13 cellular contexts compared by ENCODE assay signal in genomic region chr7:47627580-47628283, GRCh38. TPM values are rescaled to one million over a fixed set of nuclear protein-coding genes. Genes with fewer than 3 reads are reported as not detected.
DNase-seq lines count a peak whose midpoint lies in the region; ATAC-seq and TF ChIP-seq lines count a peak whose summit lies in the region.
"Had no signal": no experiment of that assay in that cellular context is flagged by ENCODE, and none has a peak within 500 bp of the region (broad histone marks: within the 10 kb centered on the region; RNA-seq: fewer than 3 reads in every experiment).

No MANE protein-coding gene starts in this region.

- H3K27me3 ChIP-seq in DOHH2 (ENCODE audit: control insufficient read depth, low read length) = no peaks in the 10 kb centered on the region

- ATAC-seq in GM19395 (IDR thresholded peaks at IDR 0.05; ENCODE audit: unreplicated experiment) (peak; percentile 82), HG02840 (IDR thresholded peaks at IDR 0.05; ENCODE audit: low FRiP score, unreplicated experiment) (peak; percentile 69)
- ATAC-seq: left ventricle myocardium superior had no signal

- H3K4me1 Mint-ChIP-seq in IgD-negative memory B cell = peaks cover 36 to 52% (median 40%) of the 10 kb centered on the region in 3 donors

- peak overlapping the region; percentile 1 to 91 (median 11) for H3K27ac Mint-ChIP-seq in IgD-negative memory B cell
- H3K27ac Mint-ChIP-seq: stimulated activated naive CD8-positive, alpha-beta T cell treated with anti-CD3 and anti-CD28 coated beads, Interleukin-15, Interleukin-2, amounts not matched to agents 100 ng/mL and 50 ng/mL, for 24 hours had no signal

- DNase-seq in NCI-H2081 (lab: John Stamatoyannopoulos, UW) (no peak), NCI-H187 (lab: John Stamatoyannopoulos, UW) (no peak), T1000 (lab: John Stamatoyannopoulos, UW) (no peak), A172 (ENCODE audit: low spot score) (no peak)
- DNase-seq: effector CD8-positive, alpha-beta T cell; glutamatergic neuron; left ventricle myocardium superior; stimulated activated CD4-positive, alpha-beta T cell treated with anti-CD3 and anti-CD28 coated beads, Interleukin-1b, Interleukin-23, amount 100 ng/mL, for 48 hours had no signal

- H3F3A ChIP-seq in DOHH2 (ENCODE audit: control insufficient read depth, insufficient read depth) = peaks cover 16% of the 10 kb centered on the region

- peak overlapping the region; percentile 73 for H3K4me2 ChIP-seq in DOHH2 (ENCODE audit: low read length)

- no peak for TF ChIP-seq CTCF in DOHH2 (IDR thresholded peaks at IDR 0.05; ENCODE audit: low read depth, low read length, poor library complexity, severe bottlenecking)

- H3K36me3 ChIP-seq in DOHH2 (ENCODE audit: control insufficient read depth, low read length) = no peaks in the 10 kb centered on the region

- no peaks in the 10 kb centered on the region for H3K9me2 ChIP-seq in DOHH2 (replicated peaks; ENCODE audit: control insufficient read depth, low read length)

- no peaks in the 10 kb centered on the region for H4K20me1 ChIP-seq in DOHH2 (ENCODE audit: control insufficient read depth, insufficient read depth, low read depth, low read length)

- peaks cover 70% of the 10 kb centered on the region for H3K4me1 ChIP-seq in DOHH2 (ENCODE audit: control insufficient read depth, low read length)

- H3K27ac ChIP-seq in DOHH2 (ENCODE audit: low read depth, low read length) = peak overlapping the region; percentile 59

- peak overlapping the region; percentile 51 for H3K4me3 ChIP-seq in DOHH2 (ENCODE audit: low read length)

- H3K9me3 Mint-ChIP-seq in IgD-negative memory B cell = no peaks in the 10 kb centered on the region
- H3K9me3 Mint-ChIP-seq: stimulated activated naive CD8-positive, alpha-beta T cell treated with anti-CD3 and anti-CD28 coated beads, Interleukin-15, Interleukin-2, amounts not matched to agents 100 ng/mL and 50 ng/mL, for 24 hours had no signal

- no peaks in the 10 kb centered on the region for H3K36me3 Mint-ChIP-seq in IgD-negative memory B cell

- no peaks in the 10 kb centered on the region for H3K79me2 ChIP-seq in DOHH2 (ENCODE audit: control insufficient read depth, low read length)

- H3K9me3 ChIP-seq in DOHH2 (ENCODE audit: control insufficient read depth, insufficient read depth, low read length) = no peaks in the 10 kb centered on the region

- H3K27me3 Mint-ChIP-seq in IgD-negative memory B cell = no peaks in the 10 kb centered on the region
- H3K27me3 Mint-ChIP-seq: stimulated activated naive CD8-positive, alpha-beta T cell treated with anti-CD3 and anti-CD28 coated beads, Interleukin-15, Interleukin-2, amounts not matched to agents 100 ng/mL and 50 ng/mL, for 24 hours had no signal

- peak overlapping the region in 3 of 4 donors; percentile 48 to 90 (median 72) for H3K4me3 Mint-ChIP-seq in IgD-negative memory B cell
- H3K4me3 Mint-ChIP-seq: stimulated activated naive CD8-positive, alpha-beta T cell treated with anti-CD3 and anti-CD28 coated beads, Interleukin-15, Interleukin-2, amounts not matched to agents 100 ng/mL and 50 ng/mL, for 24 hours had no signal

RNA-seq across cellular contexts. Expression of gene TNS3, which starts 45.8 kb away (rescaled TPM):
- 12.5 TPM for polyA plus RNA-seq in IgD-negative memory B cell
- total RNA-seq in A172 (2014; rRNA removed; shearing (Covaris generic)) = 95.2 and 97.2 TPM in 2 replicates
